ENCODE assay signal across 12 cellular contexts in the genomic region with DNA sequence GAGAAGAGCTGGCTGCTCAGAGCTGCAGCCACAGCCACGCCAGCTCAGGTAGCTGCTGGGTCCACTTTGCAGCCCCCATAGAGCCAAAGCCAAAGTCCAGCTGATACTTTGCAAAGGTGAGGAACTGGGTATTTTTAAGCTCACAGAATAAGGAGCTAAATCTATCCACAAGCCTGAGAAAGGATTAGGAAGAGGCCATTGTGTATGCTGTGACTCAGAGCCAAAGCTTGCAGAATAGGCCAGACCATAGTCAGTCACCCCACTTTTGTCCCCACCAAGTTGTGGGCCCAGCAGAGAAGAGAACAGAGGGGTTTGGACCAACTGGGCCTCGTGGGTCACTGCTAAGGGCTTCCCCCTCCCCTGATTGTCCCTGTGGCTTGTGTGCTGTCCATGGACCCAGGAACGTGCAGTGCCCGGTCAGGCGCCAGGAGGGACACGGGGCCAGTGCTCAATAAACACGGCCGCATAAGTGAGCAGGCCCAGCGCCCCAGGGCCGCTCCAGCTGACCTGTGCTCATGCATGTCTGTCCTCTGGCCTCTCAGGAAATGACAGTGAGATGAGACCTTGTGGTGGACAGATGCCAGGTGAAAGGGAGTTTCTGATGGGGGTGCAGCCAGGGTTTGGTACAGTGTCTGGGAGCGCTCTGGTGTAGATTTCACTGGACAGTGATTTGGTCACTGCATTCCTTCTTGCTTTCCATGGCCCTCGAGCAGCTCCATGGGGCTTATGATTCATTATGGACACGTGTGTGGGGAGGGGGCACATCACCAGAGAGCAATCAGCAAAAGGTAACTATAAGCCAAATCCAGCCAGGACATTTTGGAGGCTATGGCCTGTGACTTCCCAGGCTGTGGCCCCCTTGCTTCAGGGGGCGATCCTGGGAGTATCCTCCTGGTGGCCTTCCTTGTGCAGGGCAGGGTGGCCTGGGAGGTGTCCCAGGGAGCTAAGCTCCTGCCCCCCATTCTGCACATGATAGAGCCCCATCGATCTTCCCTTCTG. TPM values are rescaled to one million over a fixed set of nuclear protein-coding genes. Genes with fewer than 3 reads are reported as not detected.
A peak's percentile ranks its signal among the peaks of the same experiment; 100 is the strongest.
DNase-seq lines count a peak whose midpoint lies in the region; ATAC-seq and TF ChIP-seq lines count a peak whose summit lies in the region.
"Had no signal": no experiment of that assay in that cellular context is flagged by ENCODE, and none has a peak within 500 bp of the region (broad histone marks: within the 10 kb centered on the region; RNA-seq: fewer than 3 reads in every experiment).

No MANE protein-coding gene starts in this region.

- peaks cover 8% of the 10 kb centered on the region for H3K36me3 Mint-ChIP-seq in T-cell
- H3K36me3 Mint-ChIP-seq in activated T-cell treated with anti-CD3 and anti-CD28 coated beads, Interleukin-2, amount 50 U/mL, for 72 hours (ENCODE audit: insufficient read depth in 2 of 2) = peaks cover 2 to 3% of the 10 kb centered on the region in 2 donors

- H4K20me1 ChIP-seq in PC-9 (ENCODE audit: insufficient read depth) = no peaks in the 10 kb centered on the region

- H3F3A ChIP-seq in PC-9 (ENCODE audit: insufficient read depth, low read depth) = peaks cover 81% of the 10 kb centered on the region

- TF ChIP-seq CTCF in PC-9 (conservative IDR thresholded peaks at IDR 0.05) (no peak), retinal pigment epithelial cell (conservative IDR thresholded peaks at IDR 0.05; ENCODE audit: low read depth, low read length) (no peak)

- peak overlapping the region in 1 of 3 donors; percentile 44 for H3K4me3 Mint-ChIP-seq in T-cell
- H3K4me3 Mint-ChIP-seq in activated T-cell treated with anti-CD3 and anti-CD28 coated beads, Interleukin-2, amount 50 U/mL, for 72 hours = no peak overlapping the region

- peak overlapping the region; percentile 92 for H3K27ac ChIP-seq in PC-9
- H3K27ac ChIP-seq: psoas muscle had no signal

- BruUV-seq in PC-9 (replicated peaks; lab: Mats Ljungman, UMichigan) = no TSS peak

- peak overlapping the region; percentile 90 for H3K4me2 ChIP-seq in PC-9

- ATAC-seq in T-cell (replicated peaks in 1 of 4) = no peak
- no peak for ATAC-seq in activated T-cell treated with anti-CD3 and anti-CD28 coated beads, Interleukin-2, amount 50 U/mL, for 72 hours (replicated peaks in 1 of 2)
- ATAC-seq: heart left ventricle had no signal

- CTCF ChIA-PET in PC-9 (lab: Charles Lee) = interaction anchor here (0.6 to 2.1 kb wide), 3 partner anchors 20 to 33 kb away, joined by 3 to 8 read pairs (median 5); no protein-coding TSS in a partner anchor
- CTCF ChIA-PET in T-cell (lab: Charles Lee) = interaction anchor here in 1 of 2 donors (0.6 to 1.0 kb wide), 2 partner anchors 10 to 20 kb away, joined by 3 to 4 read pairs; no protein-coding TSS in a partner anchor

- peaks cover 54 to 77% (median 56%) of the 10 kb centered on the region in 3 donors for H3K4me1 Mint-ChIP-seq in T-cell
- peaks cover 66% of the 10 kb centered on the region for H3K4me1 Mint-ChIP-seq in activated T-cell treated with anti-CD3 and anti-CD28 coated beads, Interleukin-2, amount 50 U/mL, for 72 hours (ENCODE audit: low read depth)

- 0 out of 2 replicates have a peak overlapping the region, but pooled peaks have one; percentile 3 for H2AFZ ChIP-seq in PC-9

- intact Hi-C loops in PC-9 (cut with micrococcal nuclease; ENCODE audit: unreplicated experiment) = loop anchor here (1.0 kb wide), 1 partner anchor 26 kb away; no protein-coding TSS in a partner anchor

- POLR2A ChIA-PET in PC-9 (lab: Charles Lee; ENCODE audit: unreplicated experiment) = interaction anchor here (0.5 to 0.9 kb wide), 3 partner anchors 25 to 225 kb away, joined by 3 to 4 read pairs (median 3); no protein-coding TSS in a partner anchor
- POLR2A ChIA-PET in T-cell (lab: Charles Lee) = no interaction called here

- H3K4me1 ChIP-seq in PC-9 (replicated peaks; ENCODE audit: insufficient read depth) = peaks cover 99% of the 10 kb centered on the region
- H3K4me1 ChIP-seq: heart left ventricle, psoas muscle had no signal

- H3K27me3 Mint-ChIP-seq in T-cell = no peaks in the 10 kb centered on the region
- no peaks in the 10 kb centered on the region for H3K27me3 Mint-ChIP-seq in activated T-cell treated with anti-CD3 and anti-CD28 coated beads, Interleukin-2, amount 50 U/mL, for 72 hours (ENCODE audit: low read depth)

- H3K79me2 ChIP-seq in PC-9 (ENCODE audit: low read depth) = peaks cover 36% of the 10 kb centered on the region

- no peaks in the 10 kb centered on the region for H3K9me3 Mint-ChIP-seq in T-cell
- no peaks in the 10 kb centered on the region for H3K9me3 Mint-ChIP-seq in activated T-cell treated with anti-CD3 and anti-CD28 coated beads, Interleukin-2, amount 50 U/mL, for 72 hours

- H3K27me3 ChIP-seq in PC-9 (ENCODE audit: insufficient read depth, low read depth) = no peaks in the 10 kb centered on the region

- H3K4me3 ChIP-seq in PC-9 = no peak overlapping the region; the same call in 1 of the 2 replicates
- no peak overlapping the region for H3K4me3 ChIP-seq in retinal pigment epithelial cell (ENCODE audit: low read length)
- H3K4me3 ChIP-seq: heart left ventricle, lung, psoas muscle had no signal

- peaks cover 18% of the 10 kb centered on the region for H3K36me3 ChIP-seq in PC-9 (ENCODE audit: low read depth)
- H3K36me3 ChIP-seq: heart left ventricle had no signal

- H3K27ac Mint-ChIP-seq in T-cell = peak overlapping the region in 1 of 2 donors; percentile 96
- no peak overlapping the region for H3K27ac Mint-ChIP-seq in activated T-cell treated with anti-CD3 and anti-CD28 coated beads, Interleukin-2, amount 50 U/mL, for 72 hours

- DNase-seq in EH (ENCODE audit: low read depth) (peak; percentile 31), PC-9 (peak; percentile 81 to 93), iris pigment epithelial cell (ENCODE audit: low read depth) (peak; percentile 25), retinal pigment epithelial cell (ENCODE audit: low read depth) (peak; percentile 27), T-cell (no peak), GF-D8 (lab: John Stamatoyannopoulos, UW) (no peak), T-helper 2 cell (no peak)
- DNase-seq in activated T-cell treated with anti-CD3 and anti-CD28 coated beads, Interleukin-2, amount 50 U/mL, for 72 hours = no peak
- DNase-seq: heart left ventricle; psoas muscle; stimulated activated CD4-positive, alpha-beta T cell treated with anti-CD3 and anti-CD28 coated beads, Interleukin-4, amount 100 ng/mL, for 4 hours had no signal

- no peaks in the 10 kb centered on the region for H3K9me3 ChIP-seq in PC-9 (ENCODE audit: insufficient read depth, low read depth)
- H3K9me3 ChIP-seq: heart left ventricle, psoas muscle had no signal

- H3K9me2 ChIP-seq in PC-9 (ENCODE audit: insufficient read depth) = no peaks in the 10 kb centered on the region

RNA-seq across cellular contexts. Expression of a gene that starts 31.3 kb away (rescaled TPM):
- total RNA-seq in PC-9 (2021) = 146 and 171 TPM in 2 replicates
- total RNA-seq in T-cell = 100 to 1,000 TPM; 129 to 179 (median 150) TPM
- 10 to 100 TPM; 92.6 to 93.8 TPM for total RNA-seq in activated T-cell treated with anti-CD3 and anti-CD28 coated beads, Interleukin-2, amount 50 U/mL, for 72 hours

Comparison
In these comparisons a context has a peak if more than half of its experiments do, and no peak if none do; other contexts are left out.
1. DNase-seq: peak in EH (single experiment), PC-9 (2 of 2), iris pigment epithelial cell (single experiment) and retinal pigment epithelial cell (single experiment); none in T-cell (0 of 34), GF-D8 (single experiment), T-helper 2 cell (0 of 5) and activated T-cell treated with anti-CD3 and anti-CD28 coated beads, Interleukin-2, amount 50 U/mL, for 72 hours (0 of 2).